In the genomic region with DNA sequence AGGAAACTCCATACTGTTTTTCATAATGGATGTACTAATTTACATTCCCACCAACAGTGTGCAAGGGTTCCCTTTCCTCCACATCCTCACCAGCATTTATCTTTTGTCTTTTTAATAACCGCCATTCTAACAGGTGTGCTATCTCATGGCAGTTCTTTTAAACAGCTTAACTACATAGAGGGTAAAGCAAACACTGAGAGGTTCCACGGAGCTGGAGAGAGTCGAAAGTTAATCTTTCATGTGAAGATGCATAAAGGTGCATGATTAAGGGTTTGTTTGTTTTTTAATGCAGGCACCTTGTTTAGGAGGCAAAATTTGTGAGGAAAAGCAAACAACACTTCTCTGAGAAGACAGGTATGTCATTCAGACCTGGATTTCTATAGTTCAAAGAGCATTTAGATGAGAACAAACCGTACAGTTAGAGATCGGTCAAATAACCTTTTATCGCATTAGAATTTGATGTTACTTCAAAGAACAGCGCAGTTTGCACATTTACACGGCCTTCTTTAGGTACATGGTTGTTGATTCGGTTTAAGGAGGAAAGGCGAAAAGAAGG, we compare ENCODE assay signal across 1 cellular context.
TF ChIP-seq lines count a peak whose summit lies in the region.

No MANE protein-coding gene starts in this region.

TF ChIP-seq in HepG2, 621 proteins besides CTCF, POLR2A, EP300 and RAD21 (continued from another document and continues in another):
- TF ChIP-seq, protein P1, sequence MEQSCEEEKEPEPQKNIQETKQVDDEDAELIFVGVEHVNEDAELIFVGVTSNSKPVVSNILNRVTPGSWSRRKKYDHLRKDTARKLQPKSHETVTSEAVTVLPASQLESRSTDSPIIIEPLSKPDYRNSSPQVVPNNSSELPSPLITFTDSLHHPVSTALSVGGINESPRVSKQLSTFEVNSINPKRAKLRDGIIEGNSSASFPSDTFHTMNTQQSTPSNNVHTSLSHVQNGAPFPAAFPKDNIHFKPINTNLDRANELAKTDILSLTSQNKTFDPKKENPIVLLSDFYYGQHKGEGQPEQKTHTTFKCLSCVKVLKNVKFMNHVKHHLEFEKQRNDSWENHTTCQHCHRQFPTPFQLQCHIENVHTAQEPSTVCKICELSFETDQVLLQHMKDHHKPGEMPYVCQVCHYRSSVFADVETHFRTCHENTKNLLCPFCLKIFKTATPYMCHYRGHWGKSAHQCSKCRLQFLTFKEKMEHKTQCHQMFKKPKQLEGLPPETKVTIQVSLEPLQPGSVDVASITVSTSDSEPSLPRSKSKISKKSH (CRISPR knock-in tag; IDR thresholded peaks at IDR 0.05; ENCODE audit: borderline replicate concordance), result no peak
- TF ChIP-seq TRIM24 (CRISPR knock-in tag; IDR thresholded peaks at IDR 0.05), result no peak
- TF ChIP-seq SPEN (CRISPR knock-in tag; IDR thresholded peaks at IDR 0.05; ENCODE audit: low read depth), result no peak
- no peak for TF ChIP-seq PTBP1 (IDR thresholded peaks at IDR 0.05; ENCODE audit: low read depth, low read length, poor library complexity, severe bottlenecking)
- no peak for TF ChIP-seq NAIF1 (CRISPR knock-in tag; IDR thresholded peaks at IDR 0.05; ENCODE audit: borderline replicate concordance)
- no peak for TF ChIP-seq RBM39 (IDR thresholded peaks at IDR 0.05; ENCODE audit: low read depth, low read length, poor library complexity, severe bottlenecking)
- no peak for TF ChIP-seq ZNF878 (CRISPR knock-in tag; IDR thresholded peaks at IDR 0.05)
- TF ChIP-seq, protein P2, sequence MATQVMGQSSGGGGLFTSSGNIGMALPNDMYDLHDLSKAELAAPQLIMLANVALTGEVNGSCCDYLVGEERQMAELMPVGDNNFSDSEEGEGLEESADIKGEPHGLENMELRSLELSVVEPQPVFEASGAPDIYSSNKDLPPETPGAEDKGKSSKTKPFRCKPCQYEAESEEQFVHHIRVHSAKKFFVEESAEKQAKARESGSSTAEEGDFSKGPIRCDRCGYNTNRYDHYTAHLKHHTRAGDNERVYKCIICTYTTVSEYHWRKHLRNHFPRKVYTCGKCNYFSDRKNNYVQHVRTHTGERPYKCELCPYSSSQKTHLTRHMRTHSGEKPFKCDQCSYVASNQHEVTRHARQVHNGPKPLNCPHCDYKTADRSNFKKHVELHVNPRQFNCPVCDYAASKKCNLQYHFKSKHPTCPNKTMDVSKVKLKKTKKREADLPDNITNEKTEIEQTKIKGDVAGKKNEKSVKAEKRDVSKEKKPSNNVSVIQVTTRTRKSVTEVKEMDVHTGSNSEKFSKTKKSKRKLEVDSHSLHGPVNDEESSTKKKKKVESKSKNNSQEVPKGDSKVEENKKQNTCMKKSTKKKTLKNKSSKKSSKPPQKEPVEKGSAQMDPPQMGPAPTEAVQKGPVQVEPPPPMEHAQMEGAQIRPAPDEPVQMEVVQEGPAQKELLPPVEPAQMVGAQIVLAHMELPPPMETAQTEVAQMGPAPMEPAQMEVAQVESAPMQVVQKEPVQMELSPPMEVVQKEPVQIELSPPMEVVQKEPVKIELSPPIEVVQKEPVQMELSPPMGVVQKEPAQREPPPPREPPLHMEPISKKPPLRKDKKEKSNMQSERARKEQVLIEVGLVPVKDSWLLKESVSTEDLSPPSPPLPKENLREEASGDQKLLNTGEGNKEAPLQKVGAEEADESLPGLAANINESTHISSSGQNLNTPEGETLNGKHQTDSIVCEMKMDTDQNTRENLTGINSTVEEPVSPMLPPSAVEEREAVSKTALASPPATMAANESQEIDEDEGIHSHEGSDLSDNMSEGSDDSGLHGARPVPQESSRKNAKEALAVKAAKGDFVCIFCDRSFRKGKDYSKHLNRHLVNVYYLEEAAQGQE (IDR thresholded peaks at IDR 0.05; ENCODE audit: borderline replicate concordance in 1 of 2, low read depth in 1 of 2, low read length in 2 of 2), result no peak
- no peak for TF ChIP-seq ZNF530 (CRISPR knock-in tag; IDR thresholded peaks at IDR 0.05; ENCODE audit: low read depth)
- TF ChIP-seq YEATS4 (CRISPR knock-in tag; IDR thresholded peaks at IDR 0.05; ENCODE audit: borderline replicate concordance), result no peak
- TF ChIP-seq CERS6 (CRISPR knock-in tag; IDR thresholded peaks at IDR 0.05), result no peak
- no peak for TF ChIP-seq GLMP (CRISPR knock-in tag; IDR thresholded peaks at IDR 0.05; ENCODE audit: borderline replicate concordance)
- no peak for TF ChIP-seq ZBTB7B (CRISPR knock-in tag; IDR thresholded peaks at IDR 0.05)
- TF ChIP-seq MXD3 (CRISPR knock-in tag; IDR thresholded peaks at IDR 0.05), result no peak
- TF ChIP-seq ISL2 (CRISPR knock-in tag; IDR thresholded peaks at IDR 0.05), result peak; percentile 74
- TF ChIP-seq ZNF331 (CRISPR knock-in tag; IDR thresholded peaks at IDR 0.05), result no peak
- TF ChIP-seq RELA (CRISPR knock-in tag; IDR thresholded peaks at IDR 0.05), result no peak
- TF ChIP-seq PAXIP1 (CRISPR knock-in tag; conservative IDR thresholded peaks at IDR 0.05), result peak; percentile 68
- TF ChIP-seq ZNF567 (CRISPR knock-in tag; IDR thresholded peaks at IDR 0.05; ENCODE audit: borderline replicate concordance), result no peak
- TF ChIP-seq TBL1XR1 (IDR thresholded peaks at IDR 0.05; ENCODE audit: borderline replicate concordance, low read length, partially characterized antibody), result no peak
- no peak for TF ChIP-seq ZNF75D (CRISPR knock-in tag; IDR thresholded peaks at IDR 0.05; ENCODE audit: borderline replicate concordance)
- TF ChIP-seq, protein P3, sequence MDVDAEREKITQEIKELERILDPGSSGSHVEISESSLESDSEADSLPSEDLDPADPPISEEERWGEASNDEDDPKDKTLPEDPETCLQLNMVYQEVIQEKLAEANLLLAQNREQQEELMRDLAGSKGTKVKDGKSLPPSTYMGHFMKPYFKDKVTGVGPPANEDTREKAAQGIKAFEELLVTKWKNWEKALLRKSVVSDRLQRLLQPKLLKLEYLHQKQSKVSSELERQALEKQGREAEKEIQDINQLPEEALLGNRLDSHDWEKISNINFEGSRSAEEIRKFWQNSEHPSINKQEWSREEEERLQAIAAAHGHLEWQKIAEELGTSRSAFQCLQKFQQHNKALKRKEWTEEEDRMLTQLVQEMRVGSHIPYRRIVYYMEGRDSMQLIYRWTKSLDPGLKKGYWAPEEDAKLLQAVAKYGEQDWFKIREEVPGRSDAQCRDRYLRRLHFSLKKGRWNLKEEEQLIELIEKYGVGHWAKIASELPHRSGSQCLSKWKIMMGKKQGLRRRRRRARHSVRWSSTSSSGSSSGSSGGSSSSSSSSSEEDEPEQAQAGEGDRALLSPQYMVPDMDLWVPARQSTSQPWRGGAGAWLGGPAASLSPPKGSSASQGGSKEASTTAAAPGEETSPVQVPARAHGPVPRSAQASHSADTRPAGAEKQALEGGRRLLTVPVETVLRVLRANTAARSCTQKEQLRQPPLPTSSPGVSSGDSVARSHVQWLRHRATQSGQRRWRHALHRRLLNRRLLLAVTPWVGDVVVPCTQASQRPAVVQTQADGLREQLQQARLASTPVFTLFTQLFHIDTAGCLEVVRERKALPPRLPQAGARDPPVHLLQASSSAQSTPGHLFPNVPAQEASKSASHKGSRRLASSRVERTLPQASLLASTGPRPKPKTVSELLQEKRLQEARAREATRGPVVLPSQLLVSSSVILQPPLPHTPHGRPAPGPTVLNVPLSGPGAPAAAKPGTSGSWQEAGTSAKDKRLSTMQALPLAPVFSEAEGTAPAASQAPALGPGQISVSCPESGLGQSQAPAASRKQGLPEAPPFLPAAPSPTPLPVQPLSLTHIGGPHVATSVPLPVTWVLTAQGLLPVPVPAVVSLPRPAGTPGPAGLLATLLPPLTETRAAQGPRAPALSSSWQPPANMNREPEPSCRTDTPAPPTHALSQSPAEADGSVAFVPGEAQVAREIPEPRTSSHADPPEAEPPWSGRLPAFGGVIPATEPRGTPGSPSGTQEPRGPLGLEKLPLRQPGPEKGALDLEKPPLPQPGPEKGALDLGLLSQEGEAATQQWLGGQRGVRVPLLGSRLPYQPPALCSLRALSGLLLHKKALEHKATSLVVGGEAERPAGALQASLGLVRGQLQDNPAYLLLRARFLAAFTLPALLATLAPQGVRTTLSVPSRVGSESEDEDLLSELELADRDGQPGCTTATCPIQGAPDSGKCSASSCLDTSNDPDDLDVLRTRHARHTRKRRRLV (CRISPR knock-in tag; IDR thresholded peaks at IDR 0.05), result no peak
- TF ChIP-seq ZNF547 (CRISPR knock-in tag; IDR thresholded peaks at IDR 0.05), result no peak
- TF ChIP-seq KDM4B (CRISPR knock-in tag; IDR thresholded peaks at IDR 0.05), result no peak
- TF ChIP-seq ZGPAT (CRISPR knock-in tag; IDR thresholded peaks at IDR 0.05), result 0 out of 2 replicates have a peak, but pooled peaks have one; percentile 28
- TF ChIP-seq ZNF354B (CRISPR knock-in tag; IDR thresholded peaks at IDR 0.05), result no peak
- TF ChIP-seq ZNF431 (CRISPR knock-in tag; IDR thresholded peaks at IDR 0.05; ENCODE audit: borderline replicate concordance, low read depth), result no peak
- TF ChIP-seq GABPB1 (CRISPR knock-in tag; IDR thresholded peaks at IDR 0.05), result no peak
- TF ChIP-seq, protein P4, sequence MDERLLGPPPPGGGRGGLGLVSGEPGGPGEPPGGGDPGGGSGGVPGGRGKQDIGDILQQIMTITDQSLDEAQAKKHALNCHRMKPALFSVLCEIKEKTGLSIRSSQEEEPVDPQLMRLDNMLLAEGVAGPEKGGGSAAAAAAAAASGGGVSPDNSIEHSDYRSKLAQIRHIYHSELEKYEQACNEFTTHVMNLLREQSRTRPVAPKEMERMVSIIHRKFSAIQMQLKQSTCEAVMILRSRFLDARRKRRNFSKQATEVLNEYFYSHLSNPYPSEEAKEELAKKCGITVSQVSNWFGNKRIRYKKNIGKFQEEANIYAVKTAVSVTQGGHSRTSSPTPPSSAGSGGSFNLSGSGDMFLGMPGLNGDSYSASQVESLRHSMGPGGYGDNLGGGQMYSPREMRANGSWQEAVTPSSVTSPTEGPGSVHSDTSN (CRISPR knock-in tag; IDR thresholded peaks at IDR 0.05), result no peak
- TF ChIP-seq KLF9 (CRISPR knock-in tag; IDR thresholded peaks at IDR 0.05; ENCODE audit: low read depth), result no peak
- no peak for TF ChIP-seq NFRKB (IDR thresholded peaks at IDR 0.05)
- no peak for TF ChIP-seq TEF (CRISPR knock-in tag; IDR thresholded peaks at IDR 0.05)
- TF ChIP-seq RFX5 (IDR thresholded peaks at IDR 0.05; ENCODE audit: low read depth, low read length), result no peak
- TF ChIP-seq CREM (IDR thresholded peaks at IDR 0.05), result peak; percentile 64; the same call in 1 of the 2 replicates
- no peak for TF ChIP-seq CREM (CRISPR knock-in tag; IDR thresholded peaks at IDR 0.05)
